In genomic region chr9:3508531-3509374, GRCh38 we compare ENCODE assay signal across 8 cellular contexts. TPM values are rescaled to one million over a fixed set of nuclear protein-coding genes. Genes with fewer than 3 reads are reported as not detected.
DNase-seq lines count a peak whose midpoint lies in the region; ATAC-seq and TF ChIP-seq lines count a peak whose summit lies in the region.

No MANE protein-coding gene starts in this region.

- peak overlapping the region; percentile 9 to 47; a peak in 2 of 4 replicates for H3K27ac ChIP-seq in SK-N-SH (ENCODE audit: low read depth in 2 of 2, low read length in 1 of 2)

- H2AFZ ChIP-seq in SK-N-SH (ENCODE audit: low read depth), result no peak overlapping the region

- H3K4me3 ChIP-seq in BE2C (ENCODE audit: low read depth, low read length) (peak overlapping the region; percentile 37), LNCaP clone FGC (ENCODE audit: low read depth, low read length) (peak overlapping the region; percentile 37), SK-N-SH (ENCODE audit: low read depth in 2 of 2, low read length in 1 of 2) (peak overlapping the region in 1 of 2 experiments; percentile 22; a peak in 1 of 4 replicates)

- CTCF ChIA-PET in SK-N-SH (lab: Yijun Ruan, JAX), result interaction anchor here (1.0 kb wide), 1 partner anchor 16 kb away, joined by 3 read pairs; no protein-coding TSS in a partner anchor

- peak overlapping the region; percentile 40; the same call in 1 of the 2 replicates for H3K4me2 ChIP-seq in SK-N-SH

- H3F3A ChIP-seq in SK-N-SH (replicated peaks; ENCODE audit: insufficient read depth), result peaks cover 7% of the 10 kb centered on the region

- ATAC-seq in GM18873 (IDR thresholded peaks at IDR 0.05; ENCODE audit: low FRiP score, unreplicated experiment), result peak; percentile 45
- ATAC-seq in HG03521 (IDR thresholded peaks at IDR 0.05; ENCODE audit: unreplicated experiment), result no peak
- ATAC-seq in HG03045 (IDR thresholded peaks at IDR 0.05; ENCODE audit: unreplicated experiment), result no peak

- no peaks in the 10 kb centered on the region for H3K9me3 ChIP-seq in BE2C
- H3K9me3 ChIP-seq in SK-N-SH, result no peaks in the 10 kb centered on the region; the same call in 1 of the 2 replicates

- H3K9me2 ChIP-seq in SK-N-SH, result no peaks in the 10 kb centered on the region

- no peaks in the 10 kb centered on the region for H3K27me3 ChIP-seq in BE2C
- no peaks in the 10 kb centered on the region for H3K27me3 ChIP-seq in SK-N-SH (ENCODE audit: insufficient read depth)

- TF ChIP-seq RAD21 in SK-N-SH (IDR thresholded peaks at IDR 0.05; ENCODE audit: low read length), result no peak

- no peak for TF ChIP-seq EP300 in SK-N-SH (IDR thresholded peaks at IDR 0.05; ENCODE audit: borderline replicate concordance in 1 of 2, low read depth in 1 of 2, low read length in 1 of 2)

- WGBS in SK-N-SH (ENCODE audit: low lambda C conversion rate), result 72% methylated on average over 6 of the region's 6 CpGs

- H3K4me1 ChIP-seq in BE2C (peaks cover 24% of the 10 kb centered on the region; the same call in 1 of the 2 replicates), SK-N-SH (ENCODE audit: control insufficient read depth in 1 of 2, insufficient read depth in 2 of 2, low read depth in 1 of 2, low read length in 1 of 2) (peaks cover 12 to 20% of the 10 kb centered on the region in 2 experiments; a peak in 3 of 4 replicates)

- POLR2A ChIA-PET in SK-N-SH (lab: Yijun Ruan, JAX), result no interaction called here

- H3K9ac ChIP-seq in SK-N-SH, result peak overlapping the region; percentile 11; the same call in 1 of the 2 replicates

- DNase-seq in BE2C, result no peak
- no peak for DNase-seq in LNCaP clone FGC (ENCODE audit: low read depth)
- no peak for DNase-seq in SK-N-SH
- DNase-seq in iris pigment epithelial cell (ENCODE audit: low read depth), result peak; percentile 21
- no peak for DNase-seq in T-helper 9 cell

- no peaks in the 10 kb centered on the region for H4K20me1 ChIP-seq in SK-N-SH (ENCODE audit: insufficient read depth)

- H3K79me2 ChIP-seq in SK-N-SH (ENCODE audit: insufficient read depth), result no peaks in the 10 kb centered on the region; the same call in none of the 2 replicates

- TF ChIP-seq CTCF in BE2C (IDR thresholded peaks at IDR 0.05; ENCODE audit: low read depth, low read length) (no peak), LNCaP clone FGC (IDR thresholded peaks at IDR 0.05; ENCODE audit: control insufficient read depth, extremely low read depth, insufficient read depth) (no peak), SK-N-SH (IDR thresholded peaks at IDR 0.05) (no peak)

- H3K36me3 ChIP-seq in BE2C (no peaks in the 10 kb centered on the region), SK-N-SH (replicated peaks in 1 of 2; ENCODE audit: control insufficient read depth in 1 of 2, insufficient read depth in 2 of 2, low read length in 1 of 2) (peaks cover 0 to 4% of the 10 kb centered on the region in 2 experiments)

TF ChIP-seq in SK-N-SH, 30 proteins besides CTCF, POLR2A, EP300 and RAD21:
- no peak for TF ChIP-seq TAF1 (IDR thresholded peaks at IDR 0.05; ENCODE audit: borderline replicate concordance, low read depth, low read length)
- TF ChIP-seq GABPA (IDR thresholded peaks at IDR 0.05; ENCODE audit: low read depth), result no peak
- TF ChIP-seq MEF2A (IDR thresholded peaks at IDR 0.05; ENCODE audit: borderline replicate concordance, low read depth), result no peak
- TF ChIP-seq USF1 (IDR thresholded peaks at IDR 0.05; ENCODE audit: borderline replicate concordance, low read depth), result no peak
- no peak for TF ChIP-seq ELF1 (IDR thresholded peaks at IDR 0.05)
- TF ChIP-seq IRF3 (IDR thresholded peaks at IDR 0.05; ENCODE audit: low read depth, low read length), result no peak
- no peak for TF ChIP-seq ZBTB33 (IDR thresholded peaks at IDR 0.05; ENCODE audit: borderline replicate concordance, low read depth)
- no peak for TF ChIP-seq FOSL2 (IDR thresholded peaks at IDR 0.05; ENCODE audit: borderline replicate concordance, low read depth)
- TF ChIP-seq MAX (IDR thresholded peaks at IDR 0.05; ENCODE audit: low read depth), result no peak
- TF ChIP-seq MXI1 (IDR thresholded peaks at IDR 0.05; ENCODE audit: low read depth, low read length), result no peak
- TF ChIP-seq NFIC (IDR thresholded peaks at IDR 0.05; ENCODE audit: borderline replicate concordance), result no peak
- TF ChIP-seq SIN3A (IDR thresholded peaks at IDR 0.05; ENCODE audit: borderline replicate concordance, low read depth, low read length), result no peak
- no peak for TF ChIP-seq RCOR1 (IDR thresholded peaks at IDR 0.05; ENCODE audit: low read length)

RNA-seq across cellular contexts. Expression of gene RFX3, which starts 17.0 kb away (rescaled TPM):
- polyA plus RNA-seq in BE2C (2012; ENCODE audit: insufficient read depth, insufficient read length, low read depth), result 2.3 TPM
- polyA plus RNA-seq in SK-N-SH (2012; rRNA removed), result 1.7 and 2.1 TPM in 2 replicates
- polyA plus RNA-seq in SK-N-SH (2012; cell fraction: cytosol; rRNA removed), result 1.0 and 1.5 TPM in 2 replicates
- 2.6 and 5.5 TPM in 2 replicates for polyA plus RNA-seq in SK-N-SH (2012; cell fraction: nucleus; rRNA removed)
